26 cellular contexts compared by ENCODE assay signal in the genomic region with DNA sequence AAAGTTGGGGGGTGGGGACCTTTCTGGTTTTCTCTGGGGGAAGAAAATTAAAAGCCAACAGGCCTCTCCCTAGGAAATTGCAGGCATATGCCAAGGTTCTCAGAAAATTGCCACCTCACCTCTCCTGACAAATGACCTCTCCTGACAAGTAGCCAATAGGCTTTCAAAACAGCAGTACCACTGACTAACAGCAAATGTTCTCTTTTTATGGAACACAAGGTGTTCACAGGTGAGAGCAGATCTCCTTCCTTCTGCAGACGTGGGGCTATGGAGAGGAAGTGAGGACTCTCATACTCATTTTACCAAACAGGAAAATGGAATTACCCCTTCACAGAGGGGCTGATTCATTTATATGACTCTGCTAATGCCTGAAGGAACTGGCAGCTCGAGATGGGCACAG. TPM values are rescaled to one million over a fixed set of nuclear protein-coding genes. Genes with fewer than 3 reads are reported as not detected.
A peak's percentile ranks its signal among the peaks of the same experiment; 100 is the strongest.
DNase-seq lines count a peak whose midpoint lies in the region; ATAC-seq, FAIRE-seq and TF ChIP-seq lines count a peak whose summit lies in the region.
"Had no signal": no experiment of that assay in that cellular context is flagged by ENCODE, and none has a peak within 500 bp of the region (broad histone marks: within the 10 kb centered on the region; RNA-seq: fewer than 3 reads in every experiment).

No MANE protein-coding gene starts in this region.

- H3K4me3 ChIP-seq in bronchial epithelial cell (ENCODE audit: low read depth, low read length): no peak overlapping the region
- no peak overlapping the region for H3K4me3 ChIP-seq in left lung
- no peak overlapping the region for H3K4me3 ChIP-seq in skin epidermis
- H3K4me3 ChIP-seq: adrenal gland, BLaER1, heart right ventricle, K562, upper lobe of left lung had no signal

- FAIRE-seq in GM12891 (lab: Jason Lieb, UNC) (no peak), bronchial epithelial cell (lab: Jason Lieb, UNC) (no peak)
- FAIRE-seq: GM19239, K562 had no signal

- peaks cover 0 to 25% of the 10 kb centered on the region in 2 donors for H3K4me1 ChIP-seq in left lung

- no peak for TF ChIP-seq POLR2A in GM12891 (IDR thresholded peaks at IDR 0.05; ENCODE audit: low read depth, low read length)

- CTCF ChIA-PET in activated CD4-positive, alpha-beta T cell treated with anti-CD3 and anti-CD28 coated beads for 36 hours (lab: Charles Lee): interaction anchor here (0.9 to 1.6 kb wide), 5 partner anchors 11 to 242 kb away, joined by 3 to 5 read pairs (median 5); no protein-coding TSS in a partner anchor

- H3K27me3 ChIP-seq in bronchial epithelial cell (ENCODE audit: control insufficient read depth, insufficient read depth, low read length) (no peaks in the 10 kb centered on the region), left lung (no peaks in the 10 kb centered on the region)
- H3K27me3 ChIP-seq: adrenal gland, BLaER1, heart right ventricle, upper lobe of left lung had no signal

- peak; percentile 20 for ATAC-seq in left lung
- ATAC-seq in activated CD4-positive, alpha-beta T cell treated with anti-CD3 and anti-CD28 coated beads for 36 hours: no peak
- ATAC-seq: T-helper 17 cell had no signal

- H3K27me3 Mint-ChIP-seq in activated CD4-positive, alpha-beta T cell treated with anti-CD3 and anti-CD28 coated beads for 36 hours: no peaks in the 10 kb centered on the region

- no peaks in the 10 kb centered on the region for H3K36me3 Mint-ChIP-seq in activated CD4-positive, alpha-beta T cell treated with anti-CD3 and anti-CD28 coated beads for 36 hours (ENCODE audit: low read depth)
- H3K36me3 Mint-ChIP-seq: brain had no signal

- no peaks in the 10 kb centered on the region for H3K36me3 ChIP-seq in bronchial epithelial cell (ENCODE audit: control insufficient read depth, insufficient read depth, low read length)
- H3K36me3 ChIP-seq in left lung: no peaks in the 10 kb centered on the region
- H3K36me3 ChIP-seq: adrenal gland, BLaER1, heart right ventricle, upper lobe of left lung had no signal

- POLR2A ChIA-PET in activated CD4-positive, alpha-beta T cell treated with anti-CD3 and anti-CD28 coated beads for 36 hours (lab: Charles Lee): interaction anchor here (0.6 kb wide), 1 partner anchor 27 kb away, joined by 5 read pairs; no protein-coding TSS in a partner anchor

- peak overlapping the region in 1 of 2 donors; percentile 59 for H3K27ac ChIP-seq in left lung
- H3K27ac ChIP-seq in skin epidermis: peak overlapping the region in 12 of 21 experiments; percentile 4 to 71 (median 38)
- H3K27ac ChIP-seq: adrenal gland, BLaER1, heart right ventricle had no signal

- TF ChIP-seq CTCF in bronchial epithelial cell (IDR thresholded peaks at IDR 0.05; ENCODE audit: insufficient read depth, low read length, severe bottlenecking) (no peak), left lung (IDR thresholded peaks at IDR 0.05) (no peak)

- intact Hi-C loops in left lung (cut with DNase I): no loop called here
- intact Hi-C loops in activated CD4-positive, alpha-beta T cell treated with anti-CD3 and anti-CD28 coated beads for 36 hours (cut with DNase I, micrococcal nuclease): no loop called here

- H3K27ac Mint-ChIP-seq in activated CD4-positive, alpha-beta T cell treated with anti-CD3 and anti-CD28 coated beads for 36 hours: no peak overlapping the region
- H3K27ac Mint-ChIP-seq: activated T-cell treated with anti-CD3 and anti-CD28 coated beads, Interleukin-2, amount 50 U/mL, for 72 hours; H9; T-helper 17 cell had no signal

- DNase-seq in GM12891 (ENCODE audit: insufficient read length, low spot score): no peak
- peak; percentile 57 for DNase-seq in bronchial epithelial cell (ENCODE audit: low read depth)
- no peak for DNase-seq in left lung
- DNase-seq in NCI-H1048 (lab: John Stamatoyannopoulos, UW): no peak
- no peak for DNase-seq in AG20443 (ENCODE audit: low spot score)
- DNase-seq in activated CD4-positive, alpha-beta T cell treated with anti-CD3 and anti-CD28 coated beads for 36 hours: no peak
- no peak for DNase-seq in SHP77 (lab: John Stamatoyannopoulos, UW)
- DNase-seq: activated naive CD4-positive, alpha-beta T cell treated with Interleukin-2 at 50 U/mL for 16 hours; effector CD4-positive, alpha-beta T cell; GF-D8; H9; NCI-H2029 treated with DMSO at 0.1 percent for 48 hours; NCI-H2227 treated with DMSO at 0.1 percent for 48 hours; NCI-H748 treated with DMSO at 0.1 percent for 48 hours; SK-N-SH; stimulated activated CD4-positive, alpha-beta T cell treated with anti-CD3 and anti-CD28 coated beads, Interleukin-2, amount 100 ng/mL, for 24 hours; T-helper 17 cell had no signal

- H3K9me3 Mint-ChIP-seq in activated CD4-positive, alpha-beta T cell treated with anti-CD3 and anti-CD28 coated beads for 36 hours (ENCODE audit: low read depth): no peaks in the 10 kb centered on the region
- H3K9me3 Mint-ChIP-seq: activated T-cell treated with anti-CD3 and anti-CD28 coated beads, Interleukin-2, amount 50 U/mL, for 72 hours; brain; H9 had no signal

- no peaks in the 10 kb centered on the region for H3K9me3 ChIP-seq in left lung
- H3K9me3 ChIP-seq: adrenal gland, BLaER1, heart right ventricle, SK-N-SH, upper lobe of left lung had no signal

- peaks cover 2% of the 10 kb centered on the region for H3K4me1 Mint-ChIP-seq in activated CD4-positive, alpha-beta T cell treated with anti-CD3 and anti-CD28 coated beads for 36 hours
- H3K4me1 Mint-ChIP-seq: T-helper 17 cell had no signal

- H3K4me3 Mint-ChIP-seq in activated CD4-positive, alpha-beta T cell treated with anti-CD3 and anti-CD28 coated beads for 36 hours: no peak overlapping the region
- H3K4me3 Mint-ChIP-seq: activated T-cell treated with anti-CD3 and anti-CD28 coated beads, Interleukin-2, amount 50 U/mL, for 72 hours; brain; H9; T-helper 17 cell had no signal

TF ChIP-seq in GM12891, 5 proteins besides CTCF, POLR2A, EP300 and RAD21:
- 0 out of 2 replicates have a peak, but pooled peaks have one; percentile 12 for TF ChIP-seq SPI1 (IDR thresholded peaks at IDR 0.05; ENCODE audit: low read depth, low read length)
- no peak for TF ChIP-seq POLR2AphosphoS5 (IDR thresholded peaks at IDR 0.05; ENCODE audit: low read depth, low read length)
- TF ChIP-seq TAF1 (IDR thresholded peaks at IDR 0.05; ENCODE audit: low read depth, low read length): no peak
- TF ChIP-seq PAX5 (IDR thresholded peaks at IDR 0.05; ENCODE audit: insufficient read depth, low read length, severe bottlenecking): no peak

RNA-seq across cellular contexts. Expression of a gene that starts 32.7 kb away (rescaled TPM):
- polyA plus RNA-seq in GM12891 (2012; ENCODE audit: low read depth, missing spikeins): 5.6 TPM
- 11.3 and 12.4 TPM in 2 replicates for total RNA-seq in bronchial epithelial cell
- 10 to 100 TPM; 30.3 to 37.2 TPM for total RNA-seq in left lung
- 10 to 100 TPM; 22.1 to 23.8 TPM for total RNA-seq in activated CD4-positive, alpha-beta T cell treated with anti-CD3 and anti-CD28 coated beads for 36 hours

RNA-seq across cellular contexts. Expression of a gene that starts 56.3 kb away (rescaled TPM):
- 16.2 TPM for polyA plus RNA-seq in GM12891 (2012; ENCODE audit: low read depth, missing spikeins)
- total RNA-seq in bronchial epithelial cell (16.8 and 16.9 TPM in 2 replicates), left lung (10 to 100 TPM; 22.3 to 22.9 TPM)
- 10 to 100 TPM; 14.7 to 17.1 TPM for total RNA-seq in activated CD4-positive, alpha-beta T cell treated with anti-CD3 and anti-CD28 coated beads for 36 hours
